3 cellular contexts compared by ENCODE assay signal in the genomic region with DNA sequence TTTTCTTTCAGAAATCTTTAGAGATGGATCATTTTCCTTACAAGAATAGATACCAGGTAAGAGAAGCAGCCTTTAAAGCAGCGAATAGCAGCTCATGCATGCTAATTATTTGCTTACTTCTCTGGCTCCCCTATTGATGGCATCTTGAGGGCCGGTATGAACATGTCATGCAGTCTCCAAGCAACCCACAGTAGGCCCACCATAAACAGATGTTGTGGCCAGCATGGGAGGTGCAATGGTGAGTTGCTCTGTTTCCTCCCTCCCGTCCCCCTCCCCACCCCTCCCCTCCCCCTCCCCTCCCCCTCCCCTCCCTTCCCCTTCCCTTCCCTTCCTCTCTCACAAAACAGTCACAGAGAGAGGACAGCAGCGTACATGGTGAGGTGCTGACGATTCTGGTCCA.
TF ChIP-seq lines count a peak whose summit lies in the region.

No MANE protein-coding gene starts in this region.

TF ChIP-seq in SK-N-SH, 30 proteins besides CTCF, POLR2A, EP300 and RAD21 (continued from another document):
- TF ChIP-seq, protein P1, sequence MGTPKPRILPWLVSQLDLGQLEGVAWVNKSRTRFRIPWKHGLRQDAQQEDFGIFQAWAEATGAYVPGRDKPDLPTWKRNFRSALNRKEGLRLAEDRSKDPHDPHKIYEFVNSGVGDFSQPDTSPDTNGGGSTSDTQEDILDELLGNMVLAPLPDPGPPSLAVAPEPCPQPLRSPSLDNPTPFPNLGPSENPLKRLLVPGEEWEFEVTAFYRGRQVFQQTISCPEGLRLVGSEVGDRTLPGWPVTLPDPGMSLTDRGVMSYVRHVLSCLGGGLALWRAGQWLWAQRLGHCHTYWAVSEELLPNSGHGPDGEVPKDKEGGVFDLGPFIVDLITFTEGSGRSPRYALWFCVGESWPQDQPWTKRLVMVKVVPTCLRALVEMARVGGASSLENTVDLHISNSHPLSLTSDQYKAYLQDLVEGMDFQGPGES (IDR thresholded peaks at IDR 0.05; ENCODE audit: low read depth, low read length) = no peak
- TF ChIP-seq YY1 (IDR thresholded peaks at IDR 0.05; ENCODE audit: low read depth) (no peak), SMC3 (IDR thresholded peaks at IDR 0.05; ENCODE audit: low read depth, low read length) (no peak), CHD2 (IDR thresholded peaks at IDR 0.05; ENCODE audit: low read length, partially characterized antibody) (no peak), GABPA (IDR thresholded peaks at IDR 0.05; ENCODE audit: low read depth) (no peak), FOXJ3 (CRISPR knock-in tag; IDR thresholded peaks at IDR 0.05) (no peak), RCOR1 (IDR thresholded peaks at IDR 0.05; ENCODE audit: low read length) (no peak), NFIC (IDR thresholded peaks at IDR 0.05; ENCODE audit: borderline replicate concordance) (no peak), TEAD4 (IDR thresholded peaks at IDR 0.05; ENCODE audit: borderline replicate concordance, insufficient read depth) (no peak), ELF1 (IDR thresholded peaks at IDR 0.05) (no peak), RXRA (IDR thresholded peaks at IDR 0.05; ENCODE audit: borderline replicate concordance, low read depth) (no peak), FOXM1 (IDR thresholded peaks at IDR 0.05; ENCODE audit: low read depth) (no peak), MEF2A (IDR thresholded peaks at IDR 0.05; ENCODE audit: borderline replicate concordance, low read depth) (no peak), TCF12 (IDR thresholded peaks at IDR 0.05) (no peak)
- TF ChIP-seq, protein P2, sequence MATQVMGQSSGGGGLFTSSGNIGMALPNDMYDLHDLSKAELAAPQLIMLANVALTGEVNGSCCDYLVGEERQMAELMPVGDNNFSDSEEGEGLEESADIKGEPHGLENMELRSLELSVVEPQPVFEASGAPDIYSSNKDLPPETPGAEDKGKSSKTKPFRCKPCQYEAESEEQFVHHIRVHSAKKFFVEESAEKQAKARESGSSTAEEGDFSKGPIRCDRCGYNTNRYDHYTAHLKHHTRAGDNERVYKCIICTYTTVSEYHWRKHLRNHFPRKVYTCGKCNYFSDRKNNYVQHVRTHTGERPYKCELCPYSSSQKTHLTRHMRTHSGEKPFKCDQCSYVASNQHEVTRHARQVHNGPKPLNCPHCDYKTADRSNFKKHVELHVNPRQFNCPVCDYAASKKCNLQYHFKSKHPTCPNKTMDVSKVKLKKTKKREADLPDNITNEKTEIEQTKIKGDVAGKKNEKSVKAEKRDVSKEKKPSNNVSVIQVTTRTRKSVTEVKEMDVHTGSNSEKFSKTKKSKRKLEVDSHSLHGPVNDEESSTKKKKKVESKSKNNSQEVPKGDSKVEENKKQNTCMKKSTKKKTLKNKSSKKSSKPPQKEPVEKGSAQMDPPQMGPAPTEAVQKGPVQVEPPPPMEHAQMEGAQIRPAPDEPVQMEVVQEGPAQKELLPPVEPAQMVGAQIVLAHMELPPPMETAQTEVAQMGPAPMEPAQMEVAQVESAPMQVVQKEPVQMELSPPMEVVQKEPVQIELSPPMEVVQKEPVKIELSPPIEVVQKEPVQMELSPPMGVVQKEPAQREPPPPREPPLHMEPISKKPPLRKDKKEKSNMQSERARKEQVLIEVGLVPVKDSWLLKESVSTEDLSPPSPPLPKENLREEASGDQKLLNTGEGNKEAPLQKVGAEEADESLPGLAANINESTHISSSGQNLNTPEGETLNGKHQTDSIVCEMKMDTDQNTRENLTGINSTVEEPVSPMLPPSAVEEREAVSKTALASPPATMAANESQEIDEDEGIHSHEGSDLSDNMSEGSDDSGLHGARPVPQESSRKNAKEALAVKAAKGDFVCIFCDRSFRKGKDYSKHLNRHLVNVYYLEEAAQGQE (IDR thresholded peaks at IDR 0.05; ENCODE audit: low read depth, low read length) = no peak

TF ChIP-seq in SK-N-SH treated with all-trans-retinoic acid at 6 μM for 48 hours, 23 proteins besides CTCF, POLR2A, EP300 and RAD21 (continued from another document):
- TF ChIP-seq ARNTL (CRISPR knock-in tag; IDR thresholded peaks at IDR 0.05; ENCODE audit: borderline replicate concordance, low read depth) (no peak), TCF4 (CRISPR knock-in tag; IDR thresholded peaks at IDR 0.05; ENCODE audit: borderline replicate concordance) (no peak)
- TF ChIP-seq, protein P3, sequence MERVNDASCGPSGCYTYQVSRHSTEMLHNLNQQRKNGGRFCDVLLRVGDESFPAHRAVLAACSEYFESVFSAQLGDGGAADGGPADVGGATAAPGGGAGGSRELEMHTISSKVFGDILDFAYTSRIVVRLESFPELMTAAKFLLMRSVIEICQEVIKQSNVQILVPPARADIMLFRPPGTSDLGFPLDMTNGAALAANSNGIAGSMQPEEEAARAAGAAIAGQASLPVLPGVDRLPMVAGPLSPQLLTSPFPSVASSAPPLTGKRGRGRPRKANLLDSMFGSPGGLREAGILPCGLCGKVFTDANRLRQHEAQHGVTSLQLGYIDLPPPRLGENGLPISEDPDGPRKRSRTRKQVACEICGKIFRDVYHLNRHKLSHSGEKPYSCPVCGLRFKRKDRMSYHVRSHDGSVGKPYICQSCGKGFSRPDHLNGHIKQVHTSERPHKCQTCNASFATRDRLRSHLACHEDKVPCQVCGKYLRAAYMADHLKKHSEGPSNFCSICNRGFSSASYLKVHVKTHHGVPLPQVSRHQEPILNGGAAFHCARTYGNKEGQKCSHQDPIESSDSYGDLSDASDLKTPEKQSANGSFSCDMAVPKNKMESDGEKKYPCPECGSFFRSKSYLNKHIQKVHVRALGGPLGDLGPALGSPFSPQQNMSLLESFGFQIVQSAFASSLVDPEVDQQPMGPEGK (CRISPR knock-in tag; IDR thresholded peaks at IDR 0.05; ENCODE audit: borderline replicate concordance) = no peak

TF ChIP-seq in HEK293T, 16 proteins besides CTCF, POLR2A, EP300 and RAD21 (continued from another document):
- TF ChIP-seq LEF1 (IDR thresholded peaks at IDR 0.05; ENCODE audit: borderline replicate concordance) (no peak), SP1 (IDR thresholded peaks at IDR 0.05) (no peak)
